Comparison of ENCODE assay signal across 1 cellular context in the genomic region with DNA sequence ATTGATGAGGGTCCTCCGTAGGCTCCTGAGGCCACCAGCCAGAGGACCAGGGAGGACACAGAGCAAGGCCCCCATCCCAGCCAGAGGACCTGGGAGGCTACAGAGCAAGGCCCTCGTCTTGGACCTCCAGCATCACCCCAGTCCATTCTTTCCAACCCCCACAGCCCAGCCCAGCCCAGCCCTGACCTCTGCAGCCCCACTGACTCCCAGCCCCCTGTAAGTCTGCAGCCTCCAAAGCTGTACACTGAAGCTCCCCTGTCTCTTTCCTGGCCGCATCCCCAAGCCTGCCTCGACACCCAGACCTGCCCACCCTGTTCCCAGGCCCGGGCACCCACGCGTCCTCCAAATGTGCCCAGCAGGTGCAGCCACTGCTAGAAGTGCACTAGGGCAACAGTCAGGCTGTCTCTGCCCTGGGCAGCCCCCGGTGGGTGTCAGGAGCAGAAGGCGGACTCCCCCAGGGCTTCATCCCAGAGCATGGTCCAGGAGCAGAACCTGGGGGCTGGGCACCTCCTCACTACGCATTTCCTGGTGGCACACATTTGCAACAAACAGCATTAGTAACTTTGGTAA.
TF ChIP-seq lines count a peak whose summit lies in the region.

No MANE protein-coding gene starts in this region.

TF ChIP-seq in HCT116, 20 proteins besides CTCF, POLR2A, EP300 and RAD21 (continued from another document):
- TF ChIP-seq, protein P1, sequence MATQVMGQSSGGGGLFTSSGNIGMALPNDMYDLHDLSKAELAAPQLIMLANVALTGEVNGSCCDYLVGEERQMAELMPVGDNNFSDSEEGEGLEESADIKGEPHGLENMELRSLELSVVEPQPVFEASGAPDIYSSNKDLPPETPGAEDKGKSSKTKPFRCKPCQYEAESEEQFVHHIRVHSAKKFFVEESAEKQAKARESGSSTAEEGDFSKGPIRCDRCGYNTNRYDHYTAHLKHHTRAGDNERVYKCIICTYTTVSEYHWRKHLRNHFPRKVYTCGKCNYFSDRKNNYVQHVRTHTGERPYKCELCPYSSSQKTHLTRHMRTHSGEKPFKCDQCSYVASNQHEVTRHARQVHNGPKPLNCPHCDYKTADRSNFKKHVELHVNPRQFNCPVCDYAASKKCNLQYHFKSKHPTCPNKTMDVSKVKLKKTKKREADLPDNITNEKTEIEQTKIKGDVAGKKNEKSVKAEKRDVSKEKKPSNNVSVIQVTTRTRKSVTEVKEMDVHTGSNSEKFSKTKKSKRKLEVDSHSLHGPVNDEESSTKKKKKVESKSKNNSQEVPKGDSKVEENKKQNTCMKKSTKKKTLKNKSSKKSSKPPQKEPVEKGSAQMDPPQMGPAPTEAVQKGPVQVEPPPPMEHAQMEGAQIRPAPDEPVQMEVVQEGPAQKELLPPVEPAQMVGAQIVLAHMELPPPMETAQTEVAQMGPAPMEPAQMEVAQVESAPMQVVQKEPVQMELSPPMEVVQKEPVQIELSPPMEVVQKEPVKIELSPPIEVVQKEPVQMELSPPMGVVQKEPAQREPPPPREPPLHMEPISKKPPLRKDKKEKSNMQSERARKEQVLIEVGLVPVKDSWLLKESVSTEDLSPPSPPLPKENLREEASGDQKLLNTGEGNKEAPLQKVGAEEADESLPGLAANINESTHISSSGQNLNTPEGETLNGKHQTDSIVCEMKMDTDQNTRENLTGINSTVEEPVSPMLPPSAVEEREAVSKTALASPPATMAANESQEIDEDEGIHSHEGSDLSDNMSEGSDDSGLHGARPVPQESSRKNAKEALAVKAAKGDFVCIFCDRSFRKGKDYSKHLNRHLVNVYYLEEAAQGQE (IDR thresholded peaks at IDR 0.05; ENCODE audit: low read depth) = no peak
- TF ChIP-seq FOSL1 (IDR thresholded peaks at IDR 0.05; ENCODE audit: low read depth) (no peak), JUND (IDR thresholded peaks at IDR 0.05) (no peak), CEBPB (IDR thresholded peaks at IDR 0.05; ENCODE audit: low read depth) (no peak)
